Comparison of ENCODE assay signal across 9 cellular contexts in the genomic region with DNA sequence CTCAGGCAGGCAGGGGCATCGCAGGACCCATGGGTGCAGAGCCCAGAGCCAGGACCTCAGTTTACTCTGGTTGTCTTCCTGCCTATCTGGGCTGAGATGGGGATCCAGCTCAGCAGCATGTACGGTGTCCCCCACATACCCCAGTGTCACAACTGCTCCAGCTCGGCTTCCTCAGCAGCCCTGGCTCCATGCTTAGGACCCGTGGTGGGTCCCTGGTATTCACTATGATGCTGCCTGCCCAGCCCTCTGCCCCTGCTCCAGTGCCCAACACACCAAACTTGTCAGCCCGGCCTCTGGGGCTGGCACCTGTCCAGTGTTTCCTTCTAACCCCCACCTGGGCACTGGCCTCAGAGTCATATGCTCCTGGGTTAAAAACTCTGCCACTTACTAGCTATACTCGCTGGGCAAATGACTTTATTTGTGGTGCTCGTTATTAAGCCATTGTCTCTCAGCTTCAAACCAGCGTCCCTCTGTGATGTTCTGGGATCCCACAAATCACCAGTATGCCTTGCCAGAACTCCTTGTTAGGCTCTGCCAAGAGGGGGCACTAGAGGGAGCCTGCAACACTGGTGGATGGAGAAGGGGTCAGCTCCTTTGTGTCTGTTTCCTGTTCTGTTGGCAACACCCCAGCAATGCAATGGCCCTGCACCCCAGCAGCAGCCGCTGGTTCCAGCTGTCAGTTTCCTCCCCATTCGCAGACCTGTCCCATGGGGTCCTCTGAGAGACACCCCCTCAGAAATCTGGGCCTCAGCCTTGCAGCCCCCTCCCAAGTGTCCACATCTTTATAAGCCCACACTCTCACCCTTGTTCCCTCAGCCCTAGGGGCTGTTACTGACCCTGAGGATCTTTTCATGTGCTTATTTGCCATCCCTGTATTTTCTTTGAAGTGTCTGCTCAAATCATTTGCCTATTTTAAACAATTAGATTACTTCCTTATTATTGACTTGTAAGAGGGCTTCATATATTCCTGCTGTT. TPM values are rescaled to one million over a fixed set of nuclear protein-coding genes. Genes with fewer than 3 reads are reported as not detected.
DNase-seq lines count a peak whose midpoint lies in the region; ATAC-seq and TF ChIP-seq lines count a peak whose summit lies in the region.
"Had no signal": no experiment of that assay in that cellular context is flagged by ENCODE, and none has a peak within 500 bp of the region (broad histone marks: within the 10 kb centered on the region; RNA-seq: fewer than 3 reads in every experiment).

No MANE protein-coding gene starts in this region.

- DNase-seq in COR-L47 (lab: John Stamatoyannopoulos, UW) (peak; percentile 45), GM20000 (ENCODE audit: low spot score) (no peak), RPMI7951 (ENCODE audit: low read depth) (peak; percentile 35), hepatocyte (ENCODE audit: low spot score) (no peak), GM13976 (ENCODE audit: low spot score) (no peak), mucosa of gallbladder (ENCODE audit: low spot score) (no peak)
- DNase-seq: right cardiac atrium had no signal

- in situ Hi-C loops in GM13976 (cut with MboI; ENCODE audit: low sequenced_read_pairs, unreplicated experiment) = loop anchor here (10.0 kb wide), 1 partner anchor 385 kb away; no protein-coding TSS in a partner anchor

- H3K36me3 ChIP-seq in hepatocyte (replicated peaks; ENCODE audit: insufficient read depth, low read depth) = no peaks in the 10 kb centered on the region

- no peaks in the 10 kb centered on the region for H3K4me1 ChIP-seq in hepatocyte (ENCODE audit: insufficient read depth)

- H4K20me1 ChIP-seq in hepatocyte (ENCODE audit: insufficient read depth, poor library complexity, severe bottlenecking) = no peaks in the 10 kb centered on the region

- H3K27ac ChIP-seq in hepatocyte = no peak overlapping the region

- TF ChIP-seq CTCF in GM20000 (IDR thresholded peaks at IDR 0.05; ENCODE audit: extremely low read depth, missing control alignments) (peak; percentile 29), hepatocyte (IDR thresholded peaks at IDR 0.05; ENCODE audit: poor library complexity) (peak; percentile 10), GM13976 (IDR thresholded peaks at IDR 0.05; ENCODE audit: borderline replicate concordance, control extremely low read depth, extremely low read depth, insufficient read depth, missing control alignments) (no peak)

- H3K9me3 ChIP-seq in hepatocyte (ENCODE audit: low read depth) = no peaks in the 10 kb centered on the region

- ATAC-seq in GM21367 (IDR thresholded peaks at IDR 0.05; ENCODE audit: unreplicated experiment) (no peak), HG02884 (IDR thresholded peaks at IDR 0.05; ENCODE audit: unreplicated experiment) (no peak)

- no peaks in the 10 kb centered on the region for H3K79me2 ChIP-seq in hepatocyte

- WGBS in hepatocyte (ENCODE audit: low lambda C conversion rate, missing lambda C conversion rate) = 73% methylated on average over 10 of the region's 10 CpGs

- H3K27me3 ChIP-seq in hepatocyte = peaks cover 3% of the 10 kb centered on the region

- H3K4me3 ChIP-seq in hepatocyte = no peak overlapping the region

- H3K4me2 ChIP-seq in hepatocyte = no peak overlapping the region

- H2AFZ ChIP-seq in hepatocyte = no peak overlapping the region

- no peaks in the 10 kb centered on the region for H3K9me2 ChIP-seq in hepatocyte (replicated peaks; ENCODE audit: insufficient read depth)

RNA-seq across cellular contexts. Expression of gene MRPS22, which starts 24.1 kb away (rescaled TPM):
- 188 and 190 TPM in 2 replicates for total RNA-seq in RPMI7951 (2014; rRNA removed; shearing (Covaris generic))
- total RNA-seq in hepatocyte (69.0 and 75.7 TPM in 2 replicates), mucosa of gallbladder (27.4 TPM)
- polyA plus RNA-seq in hepatocyte = 55.1 and 64.0 TPM in 2 replicates

Comparison
In these comparisons a context has a peak if more than half of its experiments do, and no peak if none do; other contexts are left out.
1. DNase-seq: peak in COR-L47 (single experiment) and RPMI7951 (single experiment); none in GM20000 (single experiment), hepatocyte (single experiment), GM13976 (single experiment) and mucosa of gallbladder (single experiment).